Comparison of ENCODE assay signal across 1 cellular context in the genomic region with DNA sequence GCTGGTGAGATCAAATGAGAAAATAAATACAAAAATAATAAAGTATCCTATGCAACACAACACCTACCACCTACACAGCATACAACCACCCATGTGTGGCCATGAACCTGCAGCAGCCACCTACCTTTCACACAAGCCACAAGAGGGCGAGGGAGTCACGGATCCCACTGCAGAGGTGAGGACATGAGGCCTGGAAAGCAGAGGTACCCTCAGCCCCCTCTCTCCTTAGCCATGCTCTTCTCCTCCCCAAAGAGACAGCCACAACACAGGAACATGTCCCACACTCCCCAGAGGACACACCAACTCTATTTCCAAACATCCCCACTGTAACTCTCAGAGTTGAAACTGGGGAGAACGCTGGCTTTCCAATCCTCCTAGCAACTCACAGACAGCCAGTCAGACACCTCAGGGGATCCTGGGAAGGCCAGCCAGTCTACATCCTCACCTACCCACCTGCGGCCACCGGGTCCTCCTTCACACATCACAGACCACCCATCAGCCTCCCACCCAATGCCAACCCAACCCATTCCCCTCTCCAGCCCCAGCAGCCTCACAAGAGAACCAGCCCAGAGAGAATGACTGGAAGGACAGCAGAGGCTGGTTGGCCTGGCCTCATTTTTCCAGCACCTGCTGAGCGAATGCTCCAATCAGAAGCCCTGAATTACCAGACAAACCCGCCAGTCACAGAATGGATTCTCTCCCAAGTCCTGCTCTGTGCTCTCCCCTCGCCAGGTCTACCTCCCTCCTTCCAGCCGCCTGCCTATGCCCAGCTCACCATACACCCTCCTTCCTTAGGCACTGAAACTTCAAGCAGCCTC.
TF ChIP-seq lines count a peak whose summit lies in the region.

No MANE protein-coding gene starts in this region.

TF ChIP-seq in K562, 482 proteins besides CTCF, POLR2A, EP300 and RAD21 (continued from another document):
- TF ChIP-seq, protein P1, sequence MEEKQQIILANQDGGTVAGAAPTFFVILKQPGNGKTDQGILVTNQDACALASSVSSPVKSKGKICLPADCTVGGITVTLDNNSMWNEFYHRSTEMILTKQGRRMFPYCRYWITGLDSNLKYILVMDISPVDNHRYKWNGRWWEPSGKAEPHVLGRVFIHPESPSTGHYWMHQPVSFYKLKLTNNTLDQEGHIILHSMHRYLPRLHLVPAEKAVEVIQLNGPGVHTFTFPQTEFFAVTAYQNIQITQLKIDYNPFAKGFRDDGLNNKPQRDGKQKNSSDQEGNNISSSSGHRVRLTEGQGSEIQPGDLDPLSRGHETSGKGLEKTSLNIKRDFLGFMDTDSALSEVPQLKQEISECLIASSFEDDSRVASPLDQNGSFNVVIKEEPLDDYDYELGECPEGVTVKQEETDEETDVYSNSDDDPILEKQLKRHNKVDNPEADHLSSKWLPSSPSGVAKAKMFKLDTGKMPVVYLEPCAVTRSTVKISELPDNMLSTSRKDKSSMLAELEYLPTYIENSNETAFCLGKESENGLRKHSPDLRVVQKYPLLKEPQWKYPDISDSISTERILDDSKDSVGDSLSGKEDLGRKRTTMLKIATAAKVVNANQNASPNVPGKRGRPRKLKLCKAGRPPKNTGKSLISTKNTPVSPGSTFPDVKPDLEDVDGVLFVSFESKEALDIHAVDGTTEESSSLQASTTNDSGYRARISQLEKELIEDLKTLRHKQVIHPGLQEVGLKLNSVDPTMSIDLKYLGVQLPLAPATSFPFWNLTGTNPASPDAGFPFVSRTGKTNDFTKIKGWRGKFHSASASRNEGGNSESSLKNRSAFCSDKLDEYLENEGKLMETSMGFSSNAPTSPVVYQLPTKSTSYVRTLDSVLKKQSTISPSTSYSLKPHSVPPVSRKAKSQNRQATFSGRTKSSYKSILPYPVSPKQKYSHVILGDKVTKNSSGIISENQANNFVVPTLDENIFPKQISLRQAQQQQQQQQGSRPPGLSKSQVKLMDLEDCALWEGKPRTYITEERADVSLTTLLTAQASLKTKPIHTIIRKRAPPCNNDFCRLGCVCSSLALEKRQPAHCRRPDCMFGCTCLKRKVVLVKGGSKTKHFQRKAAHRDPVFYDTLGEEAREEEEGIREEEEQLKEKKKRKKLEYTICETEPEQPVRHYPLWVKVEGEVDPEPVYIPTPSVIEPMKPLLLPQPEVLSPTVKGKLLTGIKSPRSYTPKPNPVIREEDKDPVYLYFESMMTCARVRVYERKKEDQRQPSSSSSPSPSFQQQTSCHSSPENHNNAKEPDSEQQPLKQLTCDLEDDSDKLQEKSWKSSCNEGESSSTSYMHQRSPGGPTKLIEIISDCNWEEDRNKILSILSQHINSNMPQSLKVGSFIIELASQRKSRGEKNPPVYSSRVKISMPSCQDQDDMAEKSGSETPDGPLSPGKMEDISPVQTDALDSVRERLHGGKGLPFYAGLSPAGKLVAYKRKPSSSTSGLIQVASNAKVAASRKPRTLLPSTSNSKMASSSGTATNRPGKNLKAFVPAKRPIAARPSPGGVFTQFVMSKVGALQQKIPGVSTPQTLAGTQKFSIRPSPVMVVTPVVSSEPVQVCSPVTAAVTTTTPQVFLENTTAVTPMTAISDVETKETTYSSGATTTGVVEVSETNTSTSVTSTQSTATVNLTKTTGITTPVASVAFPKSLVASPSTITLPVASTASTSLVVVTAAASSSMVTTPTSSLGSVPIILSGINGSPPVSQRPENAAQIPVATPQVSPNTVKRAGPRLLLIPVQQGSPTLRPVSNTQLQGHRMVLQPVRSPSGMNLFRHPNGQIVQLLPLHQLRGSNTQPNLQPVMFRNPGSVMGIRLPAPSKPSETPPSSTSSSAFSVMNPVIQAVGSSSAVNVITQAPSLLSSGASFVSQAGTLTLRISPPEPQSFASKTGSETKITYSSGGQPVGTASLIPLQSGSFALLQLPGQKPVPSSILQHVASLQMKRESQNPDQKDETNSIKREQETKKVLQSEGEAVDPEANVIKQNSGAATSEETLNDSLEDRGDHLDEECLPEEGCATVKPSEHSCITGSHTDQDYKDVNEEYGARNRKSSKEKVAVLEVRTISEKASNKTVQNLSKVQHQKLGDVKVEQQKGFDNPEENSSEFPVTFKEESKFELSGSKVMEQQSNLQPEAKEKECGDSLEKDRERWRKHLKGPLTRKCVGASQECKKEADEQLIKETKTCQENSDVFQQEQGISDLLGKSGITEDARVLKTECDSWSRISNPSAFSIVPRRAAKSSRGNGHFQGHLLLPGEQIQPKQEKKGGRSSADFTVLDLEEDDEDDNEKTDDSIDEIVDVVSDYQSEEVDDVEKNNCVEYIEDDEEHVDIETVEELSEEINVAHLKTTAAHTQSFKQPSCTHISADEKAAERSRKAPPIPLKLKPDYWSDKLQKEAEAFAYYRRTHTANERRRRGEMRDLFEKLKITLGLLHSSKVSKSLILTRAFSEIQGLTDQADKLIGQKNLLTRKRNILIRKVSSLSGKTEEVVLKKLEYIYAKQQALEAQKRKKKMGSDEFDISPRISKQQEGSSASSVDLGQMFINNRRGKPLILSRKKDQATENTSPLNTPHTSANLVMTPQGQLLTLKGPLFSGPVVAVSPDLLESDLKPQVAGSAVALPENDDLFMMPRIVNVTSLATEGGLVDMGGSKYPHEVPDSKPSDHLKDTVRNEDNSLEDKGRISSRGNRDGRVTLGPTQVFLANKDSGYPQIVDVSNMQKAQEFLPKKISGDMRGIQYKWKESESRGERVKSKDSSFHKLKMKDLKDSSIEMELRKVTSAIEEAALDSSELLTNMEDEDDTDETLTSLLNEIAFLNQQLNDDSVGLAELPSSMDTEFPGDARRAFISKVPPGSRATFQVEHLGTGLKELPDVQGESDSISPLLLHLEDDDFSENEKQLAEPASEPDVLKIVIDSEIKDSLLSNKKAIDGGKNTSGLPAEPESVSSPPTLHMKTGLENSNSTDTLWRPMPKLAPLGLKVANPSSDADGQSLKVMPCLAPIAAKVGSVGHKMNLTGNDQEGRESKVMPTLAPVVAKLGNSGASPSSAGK (IDR thresholded peaks at IDR 0.05) = peak; percentile 35; the same call in 1 of the 2 replicates
- no peak for TF ChIP-seq NELFE (IDR thresholded peaks at IDR 0.05; ENCODE audit: insufficient read depth, insufficient read length)
- no peak for TF ChIP-seq ZNF436 (CRISPR knock-in tag; IDR thresholded peaks at IDR 0.05)
- no peak for TF ChIP-seq KLF16 (IDR thresholded peaks at IDR 0.05)
- TF ChIP-seq JUND (IDR thresholded peaks at IDR 0.05; ENCODE audit: borderline replicate concordance, low read depth, low read length) = peak; percentile 44; the same call in 1 of the 2 replicates
- TF ChIP-seq JUND (tag; IDR thresholded peaks at IDR 0.05; ENCODE audit: borderline replicate concordance, low read depth, low read length) = no peak
- peak; percentile 49; the same call in 1 of the 2 replicates for TF ChIP-seq DMBX1 (CRISPR knock-in tag; IDR thresholded peaks at IDR 0.05; ENCODE audit: borderline replicate concordance)
- TF ChIP-seq MYC (IDR thresholded peaks at IDR 0.05; ENCODE audit: low read depth, low read length) = peak; percentile 82
- no peak for TF ChIP-seq MYC (CRISPR knock-in tag; IDR thresholded peaks at IDR 0.05; ENCODE audit: borderline replicate concordance, low read depth)
- no peak for TF ChIP-seq RFX7 (CRISPR knock-in tag; IDR thresholded peaks at IDR 0.05)
- no peak for TF ChIP-seq NFE2 (IDR thresholded peaks at IDR 0.05; ENCODE audit: low read depth)
- TF ChIP-seq, protein P2, sequence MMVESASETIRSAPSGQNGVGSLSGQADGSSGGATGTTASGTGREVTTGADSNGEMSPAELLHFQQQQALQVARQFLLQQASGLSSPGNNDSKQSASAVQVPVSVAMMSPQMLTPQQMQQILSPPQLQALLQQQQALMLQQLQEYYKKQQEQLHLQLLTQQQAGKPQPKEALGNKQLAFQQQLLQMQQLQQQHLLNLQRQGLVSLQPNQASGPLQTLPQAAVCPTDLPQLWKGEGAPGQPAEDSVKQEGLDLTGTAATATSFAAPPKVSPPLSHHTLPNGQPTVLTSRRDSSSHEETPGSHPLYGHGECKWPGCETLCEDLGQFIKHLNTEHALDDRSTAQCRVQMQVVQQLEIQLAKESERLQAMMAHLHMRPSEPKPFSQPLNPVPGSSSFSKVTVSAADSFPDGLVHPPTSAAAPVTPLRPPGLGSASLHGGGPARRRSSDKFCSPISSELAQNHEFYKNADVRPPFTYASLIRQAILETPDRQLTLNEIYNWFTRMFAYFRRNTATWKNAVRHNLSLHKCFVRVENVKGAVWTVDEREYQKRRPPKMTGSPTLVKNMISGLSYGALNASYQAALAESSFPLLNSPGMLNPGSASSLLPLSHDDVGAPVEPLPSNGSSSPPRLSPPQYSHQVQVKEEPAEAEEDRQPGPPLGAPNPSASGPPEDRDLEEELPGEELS (CRISPR knock-in tag; IDR thresholded peaks at IDR 0.05; ENCODE audit: borderline replicate concordance) = no peak
- peak; percentile 68 for TF ChIP-seq SMC3 (conservative IDR thresholded peaks at IDR 0.05; ENCODE audit: insufficient read depth, low read depth, low read length)
- TF ChIP-seq, protein P3, sequence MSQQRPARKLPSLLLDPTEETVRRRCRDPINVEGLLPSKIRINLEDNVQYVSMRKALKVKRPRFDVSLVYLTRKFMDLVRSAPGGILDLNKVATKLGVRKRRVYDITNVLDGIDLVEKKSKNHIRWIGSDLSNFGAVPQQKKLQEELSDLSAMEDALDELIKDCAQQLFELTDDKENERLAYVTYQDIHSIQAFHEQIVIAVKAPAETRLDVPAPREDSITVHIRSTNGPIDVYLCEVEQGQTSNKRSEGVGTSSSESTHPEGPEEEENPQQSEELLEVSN (IDR thresholded peaks at IDR 0.05; ENCODE audit: borderline replicate concordance in 1 of 2, extremely low read depth in 1 of 2, insufficient read depth in 1 of 2, insufficient read length in 1 of 2, low read depth in 1 of 2, low read length in 1 of 2, poor library complexity in 1 of 2, severe bottlenecking in 1 of 2) = peak in 1 of 2 experiments; percentile 48
- no peak for TF ChIP-seq KAT7 (CRISPR knock-in tag; IDR thresholded peaks at IDR 0.05; ENCODE audit: borderline replicate concordance)
- TF ChIP-seq MECOM (CRISPR knock-in tag; IDR thresholded peaks at IDR 0.05) = 0 out of 2 replicates have a peak, but pooled peaks have one; percentile 41
- TF ChIP-seq TARDBP (IDR thresholded peaks at IDR 0.05) = no peak
- TF ChIP-seq HSF4 (CRISPR knock-in tag; IDR thresholded peaks at IDR 0.05; ENCODE audit: borderline replicate concordance) = no peak
- TF ChIP-seq, protein P4, sequence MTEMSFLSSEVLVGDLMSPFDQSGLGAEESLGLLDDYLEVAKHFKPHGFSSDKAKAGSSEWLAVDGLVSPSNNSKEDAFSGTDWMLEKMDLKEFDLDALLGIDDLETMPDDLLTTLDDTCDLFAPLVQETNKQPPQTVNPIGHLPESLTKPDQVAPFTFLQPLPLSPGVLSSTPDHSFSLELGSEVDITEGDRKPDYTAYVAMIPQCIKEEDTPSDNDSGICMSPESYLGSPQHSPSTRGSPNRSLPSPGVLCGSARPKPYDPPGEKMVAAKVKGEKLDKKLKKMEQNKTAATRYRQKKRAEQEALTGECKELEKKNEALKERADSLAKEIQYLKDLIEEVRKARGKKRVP (CRISPR knock-in tag; IDR thresholded peaks at IDR 0.05) = 0 out of 2 replicates have a peak, but pooled peaks have one; percentile 5
